23 cellular contexts compared by ENCODE assay signal in the genomic region with DNA sequence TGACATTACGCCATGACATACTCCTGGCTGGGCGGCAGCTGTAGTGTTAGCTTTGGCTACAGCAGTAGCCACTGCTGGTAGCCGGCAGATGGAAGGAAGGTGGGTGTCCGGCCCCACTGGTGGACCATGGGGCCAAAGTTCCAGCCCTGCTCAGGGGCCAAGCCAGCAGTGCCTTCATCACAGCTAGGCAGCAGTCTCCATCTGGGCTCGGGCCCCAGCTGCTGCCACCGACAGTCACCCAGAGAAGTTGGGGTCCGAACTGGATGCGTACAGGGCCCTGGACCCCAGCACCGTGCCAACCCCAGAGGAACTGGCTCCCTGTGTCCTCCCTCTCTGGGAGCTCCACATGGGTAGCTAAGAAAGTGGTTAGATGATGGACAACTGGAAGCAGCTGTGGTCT.
"Had no signal": no experiment of that assay in that cellular context is flagged by ENCODE, and none has a peak within 500 bp of the region (broad histone marks: within the 10 kb centered on the region; RNA-seq: fewer than 3 reads in every experiment).

No MANE protein-coding gene starts in this region.

- H3K36me3 ChIP-seq: esophagus squamous epithelium, left lung, prostate gland, right atrium auricular region, spleen, thoracic aorta, tibial nerve, upper lobe of left lung had no signal

- H3K9me3 ChIP-seq: esophagus squamous epithelium, prostate gland, right atrium auricular region, thoracic aorta, upper lobe of left lung had no signal

- H3K4me1 Mint-ChIP-seq: naive thymus-derived CD4-positive, alpha-beta T cell; nephron progenitor cell; stimulated activated naive B cell treated with anti-CD40 and anti-IgM and Interleukin-4, amounts not matched to agents 10 μg/mL and 1 μg/mL and 100 μg/mL, for 72 hours had no signal

- H3K4me3 ChIP-seq: esophagus squamous epithelium, hepatocyte, left lung, prostate gland, right atrium auricular region, skin epidermis, spleen, thoracic aorta, tibial nerve, upper lobe of left lung had no signal

- H3K4me2 ChIP-seq: hepatocyte had no signal

- H3K27me3 Mint-ChIP-seq: effector memory CD8-positive, alpha-beta T cell; stimulated activated naive B cell treated with anti-CD40 and anti-IgM and Interleukin-4, amounts not matched to agents 10 μg/mL and 1 μg/mL and 100 μg/mL, for 72 hours; stimulated activated naive CD8-positive, alpha-beta T cell treated with anti-CD3 and anti-CD28 coated beads, Interleukin-15, Interleukin-2, amounts not matched to agents 100 ng/mL and 50 ng/mL, for 24 hours had no signal

- ATAC-seq: effector memory CD8-positive, alpha-beta T cell; left cardiac atrium; left lung; naive thymus-derived CD4-positive, alpha-beta T cell; stimulated activated naive B cell treated with anti-CD40 and anti-IgM and Interleukin-4, amounts not matched to agents 10 μg/mL and 1 μg/mL and 100 μg/mL, for 72 hours had no signal

- H2AFZ ChIP-seq: hepatocyte had no signal

- H3K36me3 Mint-ChIP-seq: stimulated activated naive B cell treated with anti-CD40 and anti-IgM and Interleukin-4, amounts not matched to agents 10 μg/mL and 1 μg/mL and 100 μg/mL, for 72 hours had no signal

- H3K4me1 ChIP-seq: esophagus squamous epithelium, left lung, prostate gland, right atrium auricular region, spleen, tibial nerve, upper lobe of left lung had no signal

- H3K27me3 ChIP-seq: esophagus squamous epithelium, hepatocyte, left lung, right atrium auricular region, spleen, tibial nerve, upper lobe of left lung had no signal

- H3K79me2 ChIP-seq: hepatocyte had no signal

- H3K4me3 Mint-ChIP-seq: effector memory CD8-positive, alpha-beta T cell; naive thymus-derived CD4-positive, alpha-beta T cell; nephron progenitor cell; stimulated activated naive B cell treated with anti-CD40 and anti-IgM and Interleukin-4, amounts not matched to agents 10 μg/mL and 1 μg/mL and 100 μg/mL, for 72 hours; stimulated activated naive CD8-positive, alpha-beta T cell treated with anti-CD3 and anti-CD28 coated beads, Interleukin-15, Interleukin-2, amounts not matched to agents 100 ng/mL and 50 ng/mL, for 24 hours had no signal

- H3K27ac ChIP-seq: esophagus squamous epithelium, hepatocyte, left lung, prostate gland, right atrium auricular region, skin epidermis, spleen, thoracic aorta, tibial nerve, upper lobe of left lung had no signal

- H3K27ac Mint-ChIP-seq: effector memory CD8-positive, alpha-beta T cell; naive thymus-derived CD4-positive, alpha-beta T cell; nephron progenitor cell; stimulated activated naive B cell treated with anti-CD40 and anti-IgM and Interleukin-4, amounts not matched to agents 10 μg/mL and 1 μg/mL and 100 μg/mL, for 72 hours; stimulated activated naive CD8-positive, alpha-beta T cell treated with anti-CD3 and anti-CD28 coated beads, Interleukin-15, Interleukin-2, amounts not matched to agents 100 ng/mL and 50 ng/mL, for 24 hours had no signal

- DNase-seq: cortex of kidney; effector memory CD8-positive, alpha-beta T cell; erythroblast; esophagus squamous epithelium; foreskin melanocyte; left cardiac atrium; left lung; mesenchymal stem cell; midbrain; naive thymus-derived CD4-positive, alpha-beta T cell; nephron progenitor cell; nucleus accumbens; spleen; stimulated activated CD4-positive, alpha-beta T cell treated with anti-CD3 and anti-CD28 coated beads, Interleukin-2, amount 100 ng/mL, for 48 hours; stimulated activated naive B cell treated with anti-CD40 and anti-IgM and Interleukin-4, amounts not matched to agents 10 μg/mL and 1 μg/mL and 100 μg/mL, for 72 hours had no signal
